Comparison of ENCODE assay signal across 10 cellular contexts in the genomic region with DNA sequence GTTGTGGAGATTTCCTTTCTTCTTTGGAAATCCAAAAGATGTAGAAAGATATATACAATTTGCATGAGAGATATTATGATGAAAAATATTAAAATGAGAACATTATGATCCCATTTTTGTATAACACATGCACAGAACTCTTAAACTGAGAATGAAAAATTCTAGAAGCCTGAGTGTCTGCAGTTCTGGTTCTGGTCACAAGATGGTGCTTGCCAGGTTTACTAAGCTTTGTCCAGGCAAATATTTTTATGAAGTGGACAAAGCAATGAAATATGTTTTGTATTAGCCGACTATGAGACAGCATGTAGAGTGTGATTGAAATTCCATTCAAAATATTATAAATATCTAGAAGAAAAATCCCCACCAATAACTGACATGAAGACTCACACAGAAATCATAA. TPM values are rescaled to one million over a fixed set of nuclear protein-coding genes. Genes with fewer than 3 reads are reported as not detected.
DNase-seq lines count a peak whose midpoint lies in the region; TF ChIP-seq lines count a peak whose summit lies in the region.
"Had no signal": no experiment of that assay in that cellular context is flagged by ENCODE, and none has a peak within 500 bp of the region (broad histone marks: within the 10 kb centered on the region; RNA-seq: fewer than 3 reads in every experiment).

No MANE protein-coding gene starts in this region.

- H3K36me3 Mint-ChIP-seq in T-helper 2 cell treated with Interferon-gamma antibody and Interleukin-4, amounts not matched to agents 5 μg/mL and 100 μg/mL, for 36 hours (ENCODE audit: low read depth) = no peaks in the 10 kb centered on the region
- H3K36me3 Mint-ChIP-seq: activated naive CD4-positive, alpha-beta T cell treated with anti-CD3 and anti-CD28 coated beads, Interleukin-2, amount 50 U/mL, for 24 hours had no signal

- no peak overlapping the region for H3K4me3 ChIP-seq in left ventricle myocardium inferior

- no peaks in the 10 kb centered on the region for H3K27me3 Mint-ChIP-seq in T-helper 2 cell treated with Interferon-gamma antibody and Interleukin-4, amounts not matched to agents 5 μg/mL and 100 μg/mL, for 36 hours (ENCODE audit: low read depth)
- H3K27me3 Mint-ChIP-seq: activated naive CD4-positive, alpha-beta T cell treated with anti-CD3 and anti-CD28 coated beads, Interleukin-2, amount 50 U/mL, for 24 hours had no signal

- no peak overlapping the region for H3K4me3 Mint-ChIP-seq in T-helper 2 cell treated with Interferon-gamma antibody and Interleukin-4, amounts not matched to agents 5 μg/mL and 100 μg/mL, for 36 hours
- H3K4me3 Mint-ChIP-seq: activated naive CD4-positive, alpha-beta T cell treated with anti-CD3 and anti-CD28 coated beads, Interleukin-2, amount 50 U/mL, for 24 hours had no signal

- H3K9me3 Mint-ChIP-seq in T-helper 2 cell treated with Interferon-gamma antibody and Interleukin-4, amounts not matched to agents 5 μg/mL and 100 μg/mL, for 36 hours = no peaks in the 10 kb centered on the region
- H3K9me3 Mint-ChIP-seq: activated naive CD4-positive, alpha-beta T cell treated with anti-CD3 and anti-CD28 coated beads, Interleukin-2, amount 50 U/mL, for 24 hours had no signal

- no peak for DNase-seq in left ventricle myocardium inferior
- no peak for DNase-seq in cardiac septum (ENCODE audit: low spot score)
- DNase-seq in amniotic epithelial cell (ENCODE audit: low read depth) = peak; percentile 8
- peak; percentile 24 for DNase-seq in kidney tubule cell (ENCODE audit: low spot score)
- DNase-seq in NCI-H1694 (lab: John Stamatoyannopoulos, UW) = no peak
- no peak for DNase-seq in NCI-H748 treated with DMSO at 0.1 percent for 48 hours (lab: John Stamatoyannopoulos, UW)
- no peak for DNase-seq in T-helper 2 cell treated with Interferon-gamma antibody and Interleukin-4, amounts not matched to agents 5 μg/mL and 100 μg/mL, for 36 hours (ENCODE audit: low spot score)
- no peak for DNase-seq in NCI-H1930 (lab: John Stamatoyannopoulos, UW)
- DNase-seq: SW 1271 had no signal

- TF ChIP-seq CTCF in left ventricle myocardium inferior (IDR thresholded peaks at IDR 0.05; ENCODE audit: borderline replicate concordance) = peak; percentile 60

- H3K27ac ChIP-seq in left ventricle myocardium inferior (replicated peaks) = no peak overlapping the region

- no peaks in the 10 kb centered on the region for H3K9me3 ChIP-seq in left ventricle myocardium inferior (replicated peaks)

- no peak overlapping the region for H3K27ac Mint-ChIP-seq in T-helper 2 cell treated with Interferon-gamma antibody and Interleukin-4, amounts not matched to agents 5 μg/mL and 100 μg/mL, for 36 hours
- H3K27ac Mint-ChIP-seq: activated naive CD4-positive, alpha-beta T cell treated with anti-CD3 and anti-CD28 coated beads, Interleukin-2, amount 50 U/mL, for 24 hours had no signal

- H3K36me3 ChIP-seq in left ventricle myocardium inferior = no peaks in the 10 kb centered on the region

- H3K4me1 ChIP-seq in left ventricle myocardium inferior = no peaks in the 10 kb centered on the region

- intact Hi-C loops in left ventricle myocardium inferior (cut with micrococcal nuclease) (no loop called here), cardiac septum (cut with DNase I) (no loop called here)

- no peaks in the 10 kb centered on the region for H3K27me3 ChIP-seq in left ventricle myocardium inferior (ENCODE audit: low read depth)

- no peaks in the 10 kb centered on the region for H3K4me1 Mint-ChIP-seq in T-helper 2 cell treated with Interferon-gamma antibody and Interleukin-4, amounts not matched to agents 5 μg/mL and 100 μg/mL, for 36 hours (ENCODE audit: low read depth)
- H3K4me1 Mint-ChIP-seq: activated naive CD4-positive, alpha-beta T cell treated with anti-CD3 and anti-CD28 coated beads, Interleukin-2, amount 50 U/mL, for 24 hours had no signal

RNA-seq across cellular contexts. Expression of a gene that starts 2.2 kb away (rescaled TPM):
- total RNA-seq in left ventricle myocardium inferior (15.5 TPM), cardiac septum (11.5 TPM)

Comparison
In these comparisons a context has a peak if more than half of its experiments do, and no peak if none do; other contexts are left out.
1. DNase-seq: peak in amniotic epithelial cell (single experiment) and kidney tubule cell (single experiment); none in left ventricle myocardium inferior (single experiment), cardiac septum (single experiment), NCI-H1694 (single experiment), NCI-H748 treated with DMSO at 0.1 percent for 48 hours (single experiment), T-helper 2 cell treated with Interferon-gamma antibody and Interleukin-4, amounts not matched to agents 5 μg/mL and 100 μg/mL, for 36 hours (single experiment) and NCI-H1930 (0 of 2).